8 cellular contexts compared by ENCODE assay signal in the genomic region with DNA sequence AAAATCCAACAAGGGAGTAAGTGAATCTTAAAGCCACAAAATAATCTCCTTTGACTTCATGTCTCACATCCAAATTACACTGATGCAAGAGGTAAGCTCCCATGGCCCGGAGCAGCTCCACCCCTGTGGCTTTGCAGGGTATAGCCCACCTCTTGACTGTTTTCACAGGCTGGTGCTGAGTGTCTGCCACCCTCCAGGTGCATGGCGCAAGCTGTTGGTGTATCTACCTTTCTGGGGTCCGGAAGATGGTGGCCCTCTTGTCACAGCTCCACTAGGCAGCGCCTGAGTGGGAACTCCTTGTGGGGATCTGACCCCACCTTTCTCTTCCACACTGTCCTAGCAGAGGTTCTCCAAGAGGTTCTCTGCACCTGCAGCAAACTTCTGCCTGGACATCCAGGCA.
"Had no signal": no experiment of that assay in that cellular context is flagged by ENCODE, and none has a peak within 500 bp of the region (broad histone marks: within the 10 kb centered on the region; RNA-seq: fewer than 3 reads in every experiment).

No MANE protein-coding gene starts in this region.

- H3K27ac ChIP-seq: GM23248 had no signal

- H3K9me3 ChIP-seq: HAP-1 had no signal

- H3K27ac Mint-ChIP-seq: GM23338, H9, HFFc6 had no signal

- H3K36me3 ChIP-seq: HAP-1 had no signal

- H3K4me1 Mint-ChIP-seq: GM23338, H9 had no signal

- H3K4me3 ChIP-seq: GM23248, GM23338, HAP-1 had no signal

- H3K4me3 Mint-ChIP-seq: GM23338, H9, HFFc6 had no signal

- H3K9ac ChIP-seq: GM23248 had no signal

- DNase-seq: GM23248, GOT3, H7, H9, HCEC 1CT, HFFc6 had no signal
